In genomic region chr1:37765937-37766664, GRCh38 we compare ENCODE assay signal across 1 cellular context.
TF ChIP-seq lines count a peak whose summit lies in the region.

No MANE protein-coding gene starts in this region.

TF ChIP-seq in GM23338, 12 proteins besides CTCF, POLR2A, EP300 and RAD21 (continued from another document):
- TF ChIP-seq REST (IDR thresholded peaks at IDR 0.05; ENCODE audit: unreplicated experiment) (no peak), EZH2 (IDR thresholded peaks at IDR 0.05; ENCODE audit: low read depth, unreplicated experiment) (no peak), CREB1 (CRISPR knock-in tag; IDR thresholded peaks at IDR 0.05; ENCODE audit: low read depth) (no peak), ZNF114 (CRISPR knock-in tag; IDR thresholded peaks at IDR 0.05) (no peak), ETS1 (IDR thresholded peaks at IDR 0.05) (no peak)
TF ChIP-seq in GM23338: peak in this region for 0.
